ENCODE assay signal across 1 cellular context in the genomic region with DNA sequence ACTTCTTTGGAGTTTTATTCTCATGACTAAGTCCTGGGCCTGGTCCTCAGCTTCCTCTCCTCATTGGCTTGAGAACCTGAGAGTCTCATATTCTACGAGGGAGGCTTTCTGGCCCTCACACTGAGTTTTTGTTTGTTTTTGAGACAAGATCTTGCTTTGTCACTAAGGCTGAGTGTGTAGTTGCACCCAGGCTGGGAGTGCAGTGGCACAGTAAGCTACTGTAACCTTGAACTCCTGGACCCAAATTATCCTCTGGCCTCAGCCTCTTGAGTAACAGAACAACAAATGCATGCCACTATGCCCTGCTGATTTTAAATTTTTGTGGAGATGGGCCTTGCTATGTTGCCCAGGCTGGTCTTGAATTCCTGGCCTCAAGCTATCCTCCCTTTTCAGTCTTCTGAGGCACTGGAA.
A peak's percentile ranks its signal among the peaks of the same experiment; 100 is the strongest.
TF ChIP-seq lines count a peak whose summit lies in the region.

No MANE protein-coding gene starts in this region.

TF ChIP-seq in HepG2, 621 proteins besides CTCF, POLR2A, EP300 and RAD21 (continued from another document and continues in another):
- TF ChIP-seq MTA3 (CRISPR knock-in tag; IDR thresholded peaks at IDR 0.05) = no peak
- no peak for TF ChIP-seq AGO1 (IDR thresholded peaks at IDR 0.05; ENCODE audit: low read depth, low read length, poor library complexity, severe bottlenecking)
- no peak for TF ChIP-seq ZNF354B (CRISPR knock-in tag; IDR thresholded peaks at IDR 0.05)
- TF ChIP-seq, protein P1, sequence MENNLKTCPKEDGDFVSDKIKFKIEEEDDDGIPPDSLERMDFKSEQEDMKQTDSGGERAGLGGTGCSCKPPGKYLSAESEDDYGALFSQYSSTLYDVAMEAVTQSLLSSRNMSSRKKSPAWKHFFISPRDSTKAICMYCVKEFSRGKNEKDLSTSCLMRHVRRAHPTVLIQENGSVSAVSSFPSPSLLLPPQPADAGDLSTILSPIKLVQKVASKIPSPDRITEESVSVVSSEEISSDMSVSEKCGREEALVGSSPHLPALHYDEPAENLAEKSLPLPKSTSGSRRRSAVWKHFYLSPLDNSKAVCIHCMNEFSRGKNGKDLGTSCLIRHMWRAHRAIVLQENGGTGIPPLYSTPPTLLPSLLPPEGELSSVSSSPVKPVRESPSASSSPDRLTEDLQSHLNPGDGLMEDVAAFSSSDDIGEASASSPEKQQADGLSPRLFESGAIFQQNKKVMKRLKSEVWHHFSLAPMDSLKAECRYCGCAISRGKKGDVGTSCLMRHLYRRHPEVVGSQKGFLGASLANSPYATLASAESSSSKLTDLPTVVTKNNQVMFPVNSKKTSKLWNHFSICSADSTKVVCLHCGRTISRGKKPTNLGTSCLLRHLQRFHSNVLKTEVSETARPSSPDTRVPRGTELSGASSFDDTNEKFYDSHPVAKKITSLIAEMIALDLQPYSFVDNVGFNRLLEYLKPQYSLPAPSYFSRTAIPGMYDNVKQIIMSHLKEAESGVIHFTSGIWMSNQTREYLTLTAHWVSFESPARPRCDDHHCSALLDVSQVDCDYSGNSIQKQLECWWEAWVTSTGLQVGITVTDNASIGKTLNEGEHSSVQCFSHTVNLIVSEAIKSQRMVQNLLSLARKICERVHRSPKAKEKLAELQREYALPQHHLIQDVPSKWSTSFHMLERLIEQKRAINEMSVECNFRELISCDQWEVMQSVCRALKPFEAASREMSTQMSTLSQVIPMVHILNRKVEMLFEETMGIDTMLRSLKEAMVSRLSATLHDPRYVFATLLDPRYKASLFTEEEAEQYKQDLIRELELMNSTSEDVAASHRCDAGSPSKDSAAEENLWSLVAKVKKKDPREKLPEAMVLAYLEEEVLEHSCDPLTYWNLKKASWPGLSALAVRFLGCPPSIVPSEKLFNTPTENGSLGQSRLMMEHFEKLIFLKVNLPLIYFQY (CRISPR knock-in tag; IDR thresholded peaks at IDR 0.05; ENCODE audit: borderline replicate concordance) = no peak
- TF ChIP-seq, protein P2, sequence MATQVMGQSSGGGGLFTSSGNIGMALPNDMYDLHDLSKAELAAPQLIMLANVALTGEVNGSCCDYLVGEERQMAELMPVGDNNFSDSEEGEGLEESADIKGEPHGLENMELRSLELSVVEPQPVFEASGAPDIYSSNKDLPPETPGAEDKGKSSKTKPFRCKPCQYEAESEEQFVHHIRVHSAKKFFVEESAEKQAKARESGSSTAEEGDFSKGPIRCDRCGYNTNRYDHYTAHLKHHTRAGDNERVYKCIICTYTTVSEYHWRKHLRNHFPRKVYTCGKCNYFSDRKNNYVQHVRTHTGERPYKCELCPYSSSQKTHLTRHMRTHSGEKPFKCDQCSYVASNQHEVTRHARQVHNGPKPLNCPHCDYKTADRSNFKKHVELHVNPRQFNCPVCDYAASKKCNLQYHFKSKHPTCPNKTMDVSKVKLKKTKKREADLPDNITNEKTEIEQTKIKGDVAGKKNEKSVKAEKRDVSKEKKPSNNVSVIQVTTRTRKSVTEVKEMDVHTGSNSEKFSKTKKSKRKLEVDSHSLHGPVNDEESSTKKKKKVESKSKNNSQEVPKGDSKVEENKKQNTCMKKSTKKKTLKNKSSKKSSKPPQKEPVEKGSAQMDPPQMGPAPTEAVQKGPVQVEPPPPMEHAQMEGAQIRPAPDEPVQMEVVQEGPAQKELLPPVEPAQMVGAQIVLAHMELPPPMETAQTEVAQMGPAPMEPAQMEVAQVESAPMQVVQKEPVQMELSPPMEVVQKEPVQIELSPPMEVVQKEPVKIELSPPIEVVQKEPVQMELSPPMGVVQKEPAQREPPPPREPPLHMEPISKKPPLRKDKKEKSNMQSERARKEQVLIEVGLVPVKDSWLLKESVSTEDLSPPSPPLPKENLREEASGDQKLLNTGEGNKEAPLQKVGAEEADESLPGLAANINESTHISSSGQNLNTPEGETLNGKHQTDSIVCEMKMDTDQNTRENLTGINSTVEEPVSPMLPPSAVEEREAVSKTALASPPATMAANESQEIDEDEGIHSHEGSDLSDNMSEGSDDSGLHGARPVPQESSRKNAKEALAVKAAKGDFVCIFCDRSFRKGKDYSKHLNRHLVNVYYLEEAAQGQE (IDR thresholded peaks at IDR 0.05; ENCODE audit: borderline replicate concordance in 1 of 2, low read depth in 1 of 2, low read length in 2 of 2) = peak in 1 of 2 experiments; percentile 30; a peak in 1 of 4 replicates
- TF ChIP-seq SMARCC2 (IDR thresholded peaks at IDR 0.05) = no peak
- TF ChIP-seq ZNF292 (CRISPR knock-in tag; IDR thresholded peaks at IDR 0.05; ENCODE audit: borderline replicate concordance, low read depth) = peak; percentile 78; the same call in 1 of the 2 replicates
- TF ChIP-seq SRF (IDR thresholded peaks at IDR 0.05; ENCODE audit: low read depth, low read length) = no peak
- TF ChIP-seq, protein P3, sequence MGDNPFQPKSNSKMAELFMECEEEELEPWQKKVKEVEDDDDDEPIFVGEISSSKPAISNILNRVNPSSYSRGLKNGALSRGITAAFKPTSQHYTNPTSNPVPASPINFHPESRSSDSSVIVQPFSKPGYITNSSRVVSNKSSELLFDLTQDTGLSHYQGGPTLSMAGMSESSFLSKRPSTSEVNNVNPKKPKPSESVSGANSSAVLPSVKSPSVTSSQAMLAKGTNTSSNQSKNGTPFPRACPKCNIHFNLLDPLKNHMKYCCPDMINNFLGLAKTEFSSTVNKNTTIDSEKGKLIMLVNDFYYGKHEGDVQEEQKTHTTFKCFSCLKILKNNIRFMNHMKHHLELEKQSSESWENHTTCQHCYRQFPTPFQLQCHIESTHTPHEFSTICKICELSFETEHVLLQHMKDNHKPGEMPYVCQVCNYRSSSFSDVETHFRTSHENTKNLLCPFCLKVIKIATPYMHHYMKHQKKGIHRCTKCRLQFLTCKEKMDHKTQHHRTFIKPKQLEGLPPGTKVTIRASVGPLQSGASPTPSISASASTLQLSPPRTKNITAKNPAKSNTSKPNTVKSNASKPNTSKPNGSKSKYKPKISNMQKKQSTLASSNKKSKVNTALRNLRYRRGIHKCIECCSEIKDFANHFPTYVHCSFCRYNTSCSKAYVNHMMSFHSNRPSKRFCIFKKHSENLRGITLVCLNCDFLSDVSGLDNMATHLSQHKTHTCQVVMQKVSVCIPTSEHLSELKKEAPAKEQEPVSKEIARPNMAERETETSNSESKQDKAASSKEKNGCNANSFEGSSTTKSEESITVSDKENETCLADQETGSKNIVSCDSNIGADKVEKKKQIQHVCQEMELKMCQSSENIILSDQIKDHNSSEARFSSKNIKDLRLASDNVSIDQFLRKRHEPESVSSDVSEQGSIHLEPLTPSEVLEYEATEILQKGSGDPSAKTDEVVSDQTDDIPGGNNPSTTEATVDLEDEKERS (CRISPR knock-in tag; IDR thresholded peaks at IDR 0.05) = 0 out of 2 replicates have a peak, but pooled peaks have one; percentile 42
- TF ChIP-seq ZBTB3 (CRISPR knock-in tag; IDR thresholded peaks at IDR 0.05; ENCODE audit: borderline replicate concordance, low read depth) = no peak
- no peak for TF ChIP-seq POLR2G (IDR thresholded peaks at IDR 0.05; ENCODE audit: low read depth, low read length)
- no peak for TF ChIP-seq MTA1 (CRISPR knock-in tag; IDR thresholded peaks at IDR 0.05; ENCODE audit: borderline replicate concordance)
- 0 out of 2 replicates have a peak, but pooled peaks have one; percentile 17 for TF ChIP-seq MXD4 (CRISPR knock-in tag; IDR thresholded peaks at IDR 0.05)
- TF ChIP-seq ZFP90 (CRISPR knock-in tag; IDR thresholded peaks at IDR 0.05; ENCODE audit: borderline replicate concordance) = no peak
- TF ChIP-seq TARDBP (CRISPR knock-in tag; IDR thresholded peaks at IDR 0.05) = peak; percentile 61; the same call in 1 of the 2 replicates
- TF ChIP-seq ZNF674 (CRISPR knock-in tag; IDR thresholded peaks at IDR 0.05; ENCODE audit: low read depth) = no peak
- TF ChIP-seq JUN (CRISPR knock-in tag; IDR thresholded peaks at IDR 0.05) = no peak
- TF ChIP-seq GATA4 (IDR thresholded peaks at IDR 0.05; ENCODE audit: borderline replicate concordance, low read depth) = no peak
- TF ChIP-seq ZNF775 (CRISPR knock-in tag; IDR thresholded peaks at IDR 0.05; ENCODE audit: borderline replicate concordance) = no peak
- TF ChIP-seq ZNF747 (CRISPR knock-in tag; IDR thresholded peaks at IDR 0.05; ENCODE audit: borderline replicate concordance) = no peak
- no peak for TF ChIP-seq TOE1 (CRISPR knock-in tag; IDR thresholded peaks at IDR 0.05)
- TF ChIP-seq PAF1 (CRISPR knock-in tag; IDR thresholded peaks at IDR 0.05) = no peak
- TF ChIP-seq ZNF567 (CRISPR knock-in tag; IDR thresholded peaks at IDR 0.05; ENCODE audit: borderline replicate concordance) = no peak
- TF ChIP-seq, protein P4, sequence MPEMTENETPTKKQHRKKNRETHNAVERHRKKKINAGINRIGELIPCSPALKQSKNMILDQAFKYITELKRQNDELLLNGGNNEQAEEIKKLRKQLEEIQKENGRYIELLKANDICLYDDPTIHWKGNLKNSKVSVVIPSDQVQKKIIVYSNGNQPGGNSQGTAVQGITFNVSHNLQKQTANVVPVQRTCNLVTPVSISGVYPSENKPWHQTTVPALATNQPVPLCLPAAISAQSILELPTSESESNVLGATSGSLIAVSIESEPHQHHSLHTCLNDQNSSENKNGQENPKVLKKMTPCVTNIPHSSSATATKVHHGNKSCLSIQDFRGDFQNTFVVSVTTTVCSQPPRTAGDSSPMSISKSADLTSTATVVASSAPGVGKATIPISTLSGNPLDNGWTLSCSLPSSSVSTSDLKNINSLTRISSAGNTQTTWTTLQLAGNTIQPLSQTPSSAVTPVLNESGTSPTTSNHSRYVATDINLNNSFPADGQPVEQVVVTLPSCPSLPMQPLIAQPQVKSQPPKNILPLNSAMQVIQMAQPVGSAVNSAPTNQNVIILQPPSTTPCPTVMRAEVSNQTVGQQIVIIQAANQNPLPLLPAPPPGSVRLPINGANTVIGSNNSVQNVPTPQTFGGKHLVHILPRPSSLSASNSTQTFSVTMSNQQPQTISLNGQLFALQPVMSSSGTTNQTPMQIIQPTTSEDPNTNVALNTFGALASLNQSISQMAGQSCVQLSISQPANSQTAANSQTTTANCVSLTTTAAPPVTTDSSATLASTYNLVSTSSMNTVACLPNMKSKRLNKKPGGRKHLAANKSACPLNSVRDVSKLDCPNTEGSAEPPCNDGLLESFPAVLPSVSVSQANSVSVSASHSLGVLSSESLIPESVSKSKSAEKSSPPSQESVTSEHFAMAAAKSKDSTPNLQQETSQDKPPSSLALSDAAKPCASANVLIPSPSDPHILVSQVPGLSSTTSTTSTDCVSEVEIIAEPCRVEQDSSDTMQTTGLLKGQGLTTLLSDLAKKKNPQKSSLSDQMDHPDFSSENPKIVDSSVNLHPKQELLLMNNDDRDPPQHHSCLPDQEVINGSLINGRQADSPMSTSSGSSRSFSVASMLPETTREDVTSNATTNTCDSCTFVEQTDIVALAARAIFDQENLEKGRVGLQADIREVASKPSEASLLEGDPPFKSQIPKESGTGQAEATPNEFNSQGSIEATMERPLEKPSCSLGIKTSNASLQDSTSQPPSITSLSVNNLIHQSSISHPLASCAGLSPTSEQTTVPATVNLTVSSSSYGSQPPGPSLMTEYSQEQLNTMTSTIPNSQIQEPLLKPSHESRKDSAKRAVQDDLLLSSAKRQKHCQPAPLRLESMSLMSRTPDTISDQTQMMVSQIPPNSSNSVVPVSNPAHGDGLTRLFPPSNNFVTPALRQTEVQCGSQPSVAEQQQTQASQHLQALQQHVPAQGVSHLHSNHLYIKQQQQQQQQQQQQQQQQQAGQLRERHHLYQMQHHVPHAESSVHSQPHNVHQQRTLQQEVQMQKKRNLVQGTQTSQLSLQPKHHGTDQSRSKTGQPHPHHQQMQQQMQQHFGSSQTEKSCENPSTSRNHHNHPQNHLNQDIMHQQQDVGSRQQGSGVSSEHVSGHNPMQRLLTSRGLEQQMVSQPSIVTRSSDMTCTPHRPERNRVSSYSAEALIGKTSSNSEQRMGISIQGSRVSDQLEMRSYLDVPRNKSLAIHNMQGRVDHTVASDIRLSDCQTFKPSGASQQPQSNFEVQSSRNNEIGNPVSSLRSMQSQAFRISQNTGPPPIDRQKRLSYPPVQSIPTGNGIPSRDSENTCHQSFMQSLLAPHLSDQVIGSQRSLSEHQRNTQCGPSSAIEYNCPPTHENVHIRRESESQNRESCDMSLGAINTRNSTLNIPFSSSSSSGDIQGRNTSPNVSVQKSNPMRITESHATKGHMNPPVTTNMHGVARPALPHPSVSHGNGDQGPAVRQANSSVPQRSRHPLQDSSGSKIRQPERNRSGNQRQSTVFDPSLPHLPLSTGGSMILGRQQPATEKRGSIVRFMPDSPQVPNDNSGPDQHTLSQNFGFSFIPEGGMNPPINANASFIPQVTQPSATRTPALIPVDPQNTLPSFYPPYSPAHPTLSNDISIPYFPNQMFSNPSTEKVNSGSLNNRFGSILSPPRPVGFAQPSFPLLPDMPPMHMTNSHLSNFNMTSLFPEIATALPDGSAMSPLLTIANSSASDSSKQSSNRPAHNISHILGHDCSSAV (CRISPR knock-in tag; IDR thresholded peaks at IDR 0.05; ENCODE audit: borderline replicate concordance) = no peak
- TF ChIP-seq ZNF33A (CRISPR knock-in tag; IDR thresholded peaks at IDR 0.05; ENCODE audit: borderline replicate concordance) = no peak
- TF ChIP-seq, protein P5, sequence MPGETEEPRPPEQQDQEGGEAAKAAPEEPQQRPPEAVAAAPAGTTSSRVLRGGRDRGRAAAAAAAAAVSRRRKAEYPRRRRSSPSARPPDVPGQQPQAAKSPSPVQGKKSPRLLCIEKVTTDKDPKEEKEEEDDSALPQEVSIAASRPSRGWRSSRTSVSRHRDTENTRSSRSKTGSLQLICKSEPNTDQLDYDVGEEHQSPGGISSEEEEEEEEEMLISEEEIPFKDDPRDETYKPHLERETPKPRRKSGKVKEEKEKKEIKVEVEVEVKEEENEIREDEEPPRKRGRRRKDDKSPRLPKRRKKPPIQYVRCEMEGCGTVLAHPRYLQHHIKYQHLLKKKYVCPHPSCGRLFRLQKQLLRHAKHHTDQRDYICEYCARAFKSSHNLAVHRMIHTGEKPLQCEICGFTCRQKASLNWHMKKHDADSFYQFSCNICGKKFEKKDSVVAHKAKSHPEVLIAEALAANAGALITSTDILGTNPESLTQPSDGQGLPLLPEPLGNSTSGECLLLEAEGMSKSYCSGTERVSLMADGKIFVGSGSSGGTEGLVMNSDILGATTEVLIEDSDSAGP (CRISPR knock-in tag; IDR thresholded peaks at IDR 0.05; ENCODE audit: borderline replicate concordance) = no peak; the same call in 1 of the 2 replicates
- TF ChIP-seq GTF3A (CRISPR knock-in tag; conservative IDR thresholded peaks at IDR 0.05) = no peak
- TF ChIP-seq MXI1 (IDR thresholded peaks at IDR 0.05; ENCODE audit: borderline replicate concordance, low read depth, low read length) = 0 out of 3 replicates have a peak, but pooled peaks have one; percentile 63
- TF ChIP-seq PAX8 (CRISPR knock-in tag; IDR thresholded peaks at IDR 0.05; ENCODE audit: borderline replicate concordance) = no peak
- no peak for TF ChIP-seq ZNF263 (CRISPR knock-in tag; IDR thresholded peaks at IDR 0.05)
- TF ChIP-seq SRY (CRISPR knock-in tag; IDR thresholded peaks at IDR 0.05) = no peak
- no peak for TF ChIP-seq POLR2AphosphoS2 (IDR thresholded peaks at IDR 0.05; ENCODE audit: low read depth, low read length)
- peak; percentile 75 for TF ChIP-seq FOXP1 (IDR thresholded peaks at IDR 0.05)
- peak; percentile 85 for TF ChIP-seq FOXP1 (CRISPR knock-in tag; IDR thresholded peaks at IDR 0.05)
